16 cellular contexts compared by ENCODE assay signal in genomic region chr11:110761994-110762393, GRCh38.
"Had no signal": no experiment of that assay in that cellular context is flagged by ENCODE, and none has a peak within 500 bp of the region (broad histone marks: within the 10 kb centered on the region; RNA-seq: fewer than 3 reads in every experiment).

No MANE protein-coding gene starts in this region.

- DNase-seq: activated CD4-positive, alpha-beta memory T cell treated with anti-CD3 and anti-CD28 coated beads for 36 hours; activated CD4-positive, alpha-beta T cell treated with anti-CD3 and anti-CD28 coated beads for 36 hours; activated CD8-positive, alpha-beta memory T cell treated with anti-CD3 and anti-CD28 coated beads, Interleukin-2, amount 10 ng/mL, durations not matched to agents 7 days and 5 days; activated naive CD4-positive, alpha-beta T cell treated with anti-CD3 and anti-CD28 coated beads, Interleukin-2, amount 10 ng/mL, durations not matched to agents 7 days and 5 days; activated T-cell treated with anti-CD3 and anti-CD28 coated beads, Interleukin-2, amount 50 U/mL, for 1 hour; dorsolateral prefrontal cortex; heart right ventricle; occipital lobe; stimulated activated CD4-positive, alpha-beta T cell treated with anti-CD3 and anti-CD28 coated beads, Interleukin-15, amount 100 ng/mL, for 24 hours; stimulated activated CD4-positive, alpha-beta T cell treated with anti-CD3 and anti-CD28 coated beads, Interleukin-4, amount 100 ng/mL, for 1 hour; stimulated activated naive CD4-positive, alpha-beta T cell; WERI-Rb-1 had no signal

- H3K27ac ChIP-seq: gastroesophageal sphincter, heart right ventricle, skin epidermis, WERI-Rb-1 had no signal

- H3K27me3 ChIP-seq: gastroesophageal sphincter, heart right ventricle, tibial nerve had no signal

- H3K36me3 ChIP-seq: gastroesophageal sphincter, heart right ventricle, tibial nerve, WERI-Rb-1 had no signal

- H3K4me3 ChIP-seq: dorsolateral prefrontal cortex, gastroesophageal sphincter, heart right ventricle, skin epidermis, tibial nerve had no signal

- ATAC-seq: activated CD4-positive, alpha-beta T cell treated with anti-CD3 and anti-CD28 coated beads for 36 hours; activated CD8-positive, alpha-beta memory T cell treated with anti-CD3 and anti-CD28 coated beads, Interleukin-2, amount 10 ng/mL, durations not matched to agents 7 days and 5 days; gastroesophageal sphincter; heart right ventricle; natural killer cell treated with Interleukin-12 subunit alpha and Interleukin-12 subunit beta and Interleukin-15 and Interleukin-18, amount 100 ng/mL, for 72 hours had no signal

- H3K9me3 ChIP-seq: gastroesophageal sphincter, heart right ventricle, tibial nerve had no signal
